Comparison of ENCODE assay signal across 13 cellular contexts in the genomic region with DNA sequence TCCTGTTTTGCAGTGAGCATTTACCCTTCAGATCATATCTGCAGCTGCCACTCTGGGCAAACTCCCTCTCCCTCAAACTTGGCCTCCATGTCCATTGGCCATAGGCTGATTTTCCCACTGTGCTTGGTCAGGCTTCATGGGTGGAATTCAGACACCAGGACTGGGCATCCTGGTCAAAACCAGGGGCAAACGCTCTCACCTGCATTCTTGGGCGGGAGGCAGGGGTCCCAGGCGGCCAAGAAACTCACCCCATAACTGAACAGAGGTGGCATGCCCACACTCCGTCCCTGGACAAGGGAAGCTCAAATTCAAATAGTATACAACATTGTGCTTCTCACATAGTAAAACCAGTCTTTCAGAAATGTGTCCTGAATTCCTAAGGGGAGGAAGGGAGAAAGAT.
DNase-seq lines count a peak whose midpoint lies in the region; ATAC-seq and TF ChIP-seq lines count a peak whose summit lies in the region.
"Had no signal": no experiment of that assay in that cellular context is flagged by ENCODE, and none has a peak within 500 bp of the region (broad histone marks: within the 10 kb centered on the region; RNA-seq: fewer than 3 reads in every experiment).

No MANE protein-coding gene starts in this region.

- H3K4me1 ChIP-seq in tibial nerve = peaks cover 8 to 48% (median 33%) of the 10 kb centered on the region in 4 donors

- peak overlapping the region; percentile 87 for H3K27ac ChIP-seq in KOPT-K1 (ENCODE audit: low read depth, low read length, poor library complexity, severe bottlenecking)
- H3K27ac ChIP-seq in tibial nerve = peak overlapping the region; percentile 91 to 99 (median 98)

- no peak for TF ChIP-seq POLR2A in tibial nerve (IDR thresholded peaks at IDR 0.05)

- intact Hi-C loops in posterior vena cava (cut with DNase I) = loop anchor here (2.0 to 10.0 kb wide), 3 partner anchors 142 to 256 kb away; no protein-coding TSS in a partner anchor

- no peak for TF ChIP-seq EP300 in tibial nerve (IDR thresholded peaks at IDR 0.05)

- H3K4me3 ChIP-seq in tibial nerve = no peak overlapping the region
- H3K4me3 ChIP-seq: Peyer's patch had no signal

- peak overlapping the region; percentile 17 for H3K27ac Mint-ChIP-seq in central memory CD8-positive, alpha-beta T cell (ENCODE audit: low read depth)
- peak overlapping the region; percentile 6 for H3K27ac Mint-ChIP-seq in neural crest cell (ENCODE audit: unreplicated experiment)
- H3K27ac Mint-ChIP-seq: activated CD4-positive, alpha-beta T cell treated with anti-CD3 and anti-CD28 coated beads for 36 hours; activated CD8-positive, alpha-beta T cell treated with anti-CD3 and anti-CD28 coated beads for 36 hours; activated T-helper 1 cell treated with anti-CD3 and anti-CD28 coated beads, Interleukin-12 subunit alpha, Interleukin-12 subunit beta, Interleukin-2, Interleukin-4 antibody, amounts not matched to agents 30 ng/mL and 10 ng/mL and 1 ng/mL, durations not matched to agents 14 hours and 24 hours and 36 hours; stimulated activated memory B cell treated with anti-CD40 and anti-IgM and Interleukin-4, amounts not matched to agents 10 μg/mL and 1 μg/mL and 100 μg/mL, for 72 hours had no signal

- no peak overlapping the region for H3K4me3 Mint-ChIP-seq in central memory CD8-positive, alpha-beta T cell
- no peak overlapping the region for H3K4me3 Mint-ChIP-seq in neural crest cell
- H3K4me3 Mint-ChIP-seq: activated CD4-positive, alpha-beta T cell treated with anti-CD3 and anti-CD28 coated beads for 36 hours; activated CD8-positive, alpha-beta T cell treated with anti-CD3 and anti-CD28 coated beads for 36 hours; activated T-helper 1 cell treated with anti-CD3 and anti-CD28 coated beads, Interleukin-12 subunit alpha, Interleukin-12 subunit beta, Interleukin-2, Interleukin-4 antibody, amounts not matched to agents 30 ng/mL and 10 ng/mL and 1 ng/mL, durations not matched to agents 14 hours and 24 hours and 36 hours; immature natural killer cell; stimulated activated memory B cell treated with anti-CD40 and anti-IgM and Interleukin-4, amounts not matched to agents 10 μg/mL and 1 μg/mL and 100 μg/mL, for 72 hours had no signal

- ATAC-seq in central memory CD8-positive, alpha-beta T cell (replicated peaks; ENCODE audit: extremely low read depth, poor library complexity, severe bottlenecking) = no peak

- 85 to 92% methylated on average over 4 of the region's 4 CpGs for WGBS in tibial nerve, 2 donors

- H3K36me3 Mint-ChIP-seq in central memory CD8-positive, alpha-beta T cell (ENCODE audit: insufficient read depth) = no peaks in the 10 kb centered on the region
- no peaks in the 10 kb centered on the region for H3K36me3 Mint-ChIP-seq in neural crest cell (ENCODE audit: low read depth)
- H3K36me3 Mint-ChIP-seq: immature natural killer cell; stimulated activated memory B cell treated with anti-CD40 and anti-IgM and Interleukin-4, amounts not matched to agents 10 μg/mL and 1 μg/mL and 100 μg/mL, for 72 hours had no signal

- peaks cover 7% of the 10 kb centered on the region for H3K4me1 Mint-ChIP-seq in central memory CD8-positive, alpha-beta T cell
- H3K4me1 Mint-ChIP-seq in neural crest cell = peaks cover 27% of the 10 kb centered on the region
- H3K4me1 Mint-ChIP-seq: activated CD4-positive, alpha-beta T cell treated with anti-CD3 and anti-CD28 coated beads for 36 hours; immature natural killer cell; stimulated activated memory B cell treated with anti-CD40 and anti-IgM and Interleukin-4, amounts not matched to agents 10 μg/mL and 1 μg/mL and 100 μg/mL, for 72 hours had no signal

- no peaks in the 10 kb centered on the region for H3K9me3 ChIP-seq in KOPT-K1 (ENCODE audit: insufficient read depth, low read length, poor library complexity, severe bottlenecking)
- H3K9me3 ChIP-seq in tibial nerve = no peaks in the 10 kb centered on the region
- H3K9me3 ChIP-seq: Peyer's patch had no signal

- H3K27me3 ChIP-seq in tibial nerve = no peaks in the 10 kb centered on the region
- H3K27me3 ChIP-seq: Peyer's patch had no signal

- H3K36me3 ChIP-seq in KOPT-K1 (ENCODE audit: insufficient read depth, low read length) = no peaks in the 10 kb centered on the region
- H3K36me3 ChIP-seq in tibial nerve = no peaks in the 10 kb centered on the region
- H3K36me3 ChIP-seq: Peyer's patch had no signal

- H3K27me3 Mint-ChIP-seq in central memory CD8-positive, alpha-beta T cell = peaks cover 11% of the 10 kb centered on the region
- H3K27me3 Mint-ChIP-seq in neural crest cell (ENCODE audit: low read depth) = no peaks in the 10 kb centered on the region

- DNase-seq in central memory CD8-positive, alpha-beta T cell (ENCODE audit: low spot score in 2 of 2) = no peak
- no peak for DNase-seq in neural crest cell (ENCODE audit: low read depth, low spot score)
- no peak for DNase-seq in tibial nerve (ENCODE audit: low spot score in 2 of 2)
- DNase-seq in posterior vena cava (ENCODE audit: low spot score) = no peak
- DNase-seq in OCI-M2 (lab: John Stamatoyannopoulos, UW; ENCODE audit: unreplicated experiment) = no peak
- DNase-seq in NCI-H345 treated with DMSO at 0.1 percent for 48 hours (lab: John Stamatoyannopoulos, UW; ENCODE audit: unreplicated experiment) = no peak

- H3K9me3 Mint-ChIP-seq in central memory CD8-positive, alpha-beta T cell = no peaks in the 10 kb centered on the region
- no peaks in the 10 kb centered on the region for H3K9me3 Mint-ChIP-seq in neural crest cell
- H3K9me3 Mint-ChIP-seq: activated CD8-positive, alpha-beta T cell treated with anti-CD3 and anti-CD28 coated beads for 36 hours; activated T-helper 1 cell treated with anti-CD3 and anti-CD28 coated beads, Interleukin-12 subunit alpha, Interleukin-12 subunit beta, Interleukin-2, Interleukin-4 antibody, amounts not matched to agents 30 ng/mL and 10 ng/mL and 1 ng/mL, durations not matched to agents 14 hours and 24 hours and 36 hours; immature natural killer cell; stimulated activated memory B cell treated with anti-CD40 and anti-IgM and Interleukin-4, amounts not matched to agents 10 μg/mL and 1 μg/mL and 100 μg/mL, for 72 hours had no signal

- TF ChIP-seq CTCF in neural crest cell (conservative IDR thresholded peaks at IDR 0.05) (no peak), tibial nerve (IDR thresholded peaks at IDR 0.05) (no peak)
